8 cellular contexts compared by ENCODE assay signal in the genomic region with DNA sequence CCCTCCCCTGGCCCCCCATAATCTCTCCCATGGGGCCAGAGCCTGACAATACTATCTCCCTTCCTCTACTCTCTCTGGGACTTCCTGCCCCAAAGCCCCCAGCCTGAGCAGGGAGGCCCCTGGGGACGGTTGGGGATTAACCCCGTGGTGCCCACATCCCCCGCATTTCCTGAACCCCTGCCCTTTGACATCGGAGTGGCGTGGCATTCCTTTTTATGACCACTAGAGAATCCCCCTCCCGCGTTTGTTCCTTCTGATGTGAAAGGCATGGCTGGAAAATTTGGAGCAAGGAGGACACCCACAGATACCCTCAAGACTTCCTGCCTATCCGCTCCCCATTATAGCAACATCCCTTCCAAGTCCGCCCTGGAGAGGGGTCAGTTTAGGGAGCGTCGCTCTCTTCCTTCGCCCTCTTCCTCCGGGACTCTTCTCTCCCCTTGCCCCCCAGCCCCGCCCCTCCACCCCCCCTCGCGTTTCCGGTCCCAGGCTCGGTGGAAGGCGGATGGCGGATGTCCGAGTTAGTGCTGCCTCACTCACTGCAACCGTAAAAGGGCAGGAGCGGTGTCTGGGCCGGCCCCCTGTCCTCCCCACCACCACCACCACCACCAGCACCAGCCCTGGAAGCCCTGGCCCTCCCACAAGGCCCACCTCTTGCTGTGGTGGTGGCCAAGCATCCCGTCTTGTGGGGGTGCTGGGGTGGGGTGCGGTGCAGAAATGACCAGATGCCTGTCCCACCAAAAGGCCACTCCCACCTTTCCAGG. TPM values are rescaled to one million over a fixed set of nuclear protein-coding genes. Genes with fewer than 3 reads are reported as not detected.
DNase-seq lines count a peak whose midpoint lies in the region; TF ChIP-seq lines count a peak whose summit lies in the region.

No MANE protein-coding gene starts in this region.

- BruUV-seq in PC-9 (replicated peaks; lab: Mats Ljungman, UMichigan) (no TSS peak), mammary epithelial cell (replicated peaks; lab: Mats Ljungman, UMichigan) (no TSS peak)

- dilution Hi-C loops in mammary epithelial cell (cut with HindIII; ENCODE audit: low sequenced_read_pairs): loop anchor here (5.0 kb wide), 3 partner anchors 48 to 183 kb away; partner anchors contain the start of genes QPCTL and SNRPD2

- H3K4me2 ChIP-seq in GM23248 (ENCODE audit: unreplicated experiment) (peak overlapping the region; percentile 97), PC-9 (peak overlapping the region; percentile 99), mammary epithelial cell (ENCODE audit: insufficient read depth, low read depth, low read length) (peak overlapping the region; percentile 92)

- peak overlapping the region; percentile 90 for H3K27ac ChIP-seq in CD4-positive, alpha-beta memory T cell (ENCODE audit: low read depth, low read length)
- peak overlapping the region; percentile 22; the same call in 1 of the 2 replicates for H3K27ac ChIP-seq in GM23248
- H3K27ac ChIP-seq in PC-9: peak overlapping the region; percentile 95
- H3K27ac ChIP-seq in mammary epithelial cell (ENCODE audit: insufficient read depth, low read depth, low read length): peak overlapping the region; percentile 53

- POLR2A ChIA-PET in CD4-positive, alpha-beta memory T cell (lab: Charles Lee; ENCODE audit: partially characterized antibody): interaction anchor here (1.0 to 1.9 kb wide), 9 partner anchors 10 to 133 kb away, joined by 3 to 9 read pairs (median 5); partner anchors contain the start of genes OPA3 and RTN2
- POLR2A ChIA-PET in PC-9 (lab: Charles Lee; ENCODE audit: unreplicated experiment): interaction anchor here (0.6 kb wide), 1 partner anchor 107 kb away, joined by 3 read pairs; no protein-coding TSS in a partner anchor

- H3K4me1 Mint-ChIP-seq in CD4-positive, alpha-beta memory T cell: peaks cover 32 to 74% (median 47%) of the 10 kb centered on the region in 4 donors

- H3K36me3 ChIP-seq in CD4-positive, alpha-beta memory T cell (ENCODE audit: insufficient read depth, low read length): no peaks in the 10 kb centered on the region
- H3K36me3 ChIP-seq in GM23248 (ENCODE audit: low read depth) (no peaks in the 10 kb centered on the region), PC-9 (ENCODE audit: low read depth) (no peaks in the 10 kb centered on the region; the same call in 1 of the 2 replicates), mammary epithelial cell (ENCODE audit: insufficient read depth, low read length) (peaks cover 6% of the 10 kb centered on the region)

- peak overlapping the region; percentile 75 to 99 (median 93) for H3K27ac Mint-ChIP-seq in CD4-positive, alpha-beta memory T cell

- H3K9me3 ChIP-seq in CD4-positive, alpha-beta memory T cell (ENCODE audit: control insufficient read depth in 1 of 2, low read length in 2 of 2): no peaks in the 10 kb centered on the region
- H3K9me3 ChIP-seq in GM23248 (ENCODE audit: low read depth): no peaks in the 10 kb centered on the region
- no peaks in the 10 kb centered on the region for H3K9me3 ChIP-seq in PC-9 (ENCODE audit: insufficient read depth, low read depth)
- no peaks in the 10 kb centered on the region for H3K9me3 ChIP-seq in mammary epithelial cell (replicated peaks; ENCODE audit: insufficient read depth, low read length)

- H3K4me3 ChIP-seq in CD4-positive, alpha-beta memory T cell (ENCODE audit: low read length in 2 of 2): peak overlapping the region; percentile 48 to 95
- H3K4me3 ChIP-seq in GM23248: peak overlapping the region; percentile 99
- peak overlapping the region; percentile 97 for H3K4me3 ChIP-seq in PC-9
- peak overlapping the region; percentile 78 to 95 (median 90) for H3K4me3 ChIP-seq in mammary epithelial cell (replicated peaks in 1 of 3; ENCODE audit: insufficient read depth in 1 of 3, low read depth in 2 of 3, low read length in 3 of 3)

- H2AFZ ChIP-seq in GM23248 (peak overlapping the region; percentile 59; the same call in 1 of the 2 replicates), PC-9 (peak overlapping the region; percentile 50; the same call in 1 of the 2 replicates), mammary epithelial cell (ENCODE audit: low read depth, low read length) (no peak overlapping the region)

- peaks cover 16% of the 10 kb centered on the region for H3F3A ChIP-seq in GM23248 (ENCODE audit: insufficient read depth)
- H3F3A ChIP-seq in PC-9 (ENCODE audit: insufficient read depth, low read depth): peaks cover 42% of the 10 kb centered on the region

- no peaks in the 10 kb centered on the region for H3K27me3 Mint-ChIP-seq in CD4-positive, alpha-beta memory T cell

- H3K9ac ChIP-seq in GM23248: peak overlapping the region; percentile 86
- peak overlapping the region; percentile 74 for H3K9ac ChIP-seq in mammary epithelial cell (ENCODE audit: insufficient read depth, low read length)

- no peaks in the 10 kb centered on the region for H4K20me1 ChIP-seq in GM23248 (ENCODE audit: insufficient read depth)
- peaks cover 43% of the 10 kb centered on the region for H4K20me1 ChIP-seq in PC-9 (ENCODE audit: insufficient read depth)
- H4K20me1 ChIP-seq in mammary epithelial cell (ENCODE audit: insufficient read depth, low read length): no peaks in the 10 kb centered on the region

- no peaks in the 10 kb centered on the region for H3K27me3 ChIP-seq in CD4-positive, alpha-beta memory T cell (ENCODE audit: insufficient read depth, low read length)
- H3K27me3 ChIP-seq in GM23248 (replicated peaks; ENCODE audit: insufficient read depth) (no peaks in the 10 kb centered on the region), PC-9 (ENCODE audit: insufficient read depth, low read depth) (no peaks in the 10 kb centered on the region), mammary epithelial cell (ENCODE audit: insufficient read depth, low read length) (no peaks in the 10 kb centered on the region)

- peaks cover 0 to 2% (median 0%) of the 10 kb centered on the region in 8 donors for H3K9me3 Mint-ChIP-seq in CD4-positive, alpha-beta memory T cell

- CTCF ChIA-PET in CD4-positive, alpha-beta memory T cell (lab: Charles Lee; ENCODE audit: partially characterized antibody): interaction anchor here (1.2 to 1.6 kb wide), 2 partner anchors 49 to 133 kb away, joined by 4 read pairs; no protein-coding TSS in a partner anchor
- CTCF ChIA-PET in PC-9 (lab: Charles Lee) (interaction anchor here (0.6 to 0.7 kb wide), 2 partner anchors 13 to 56 kb away, joined by 3 read pairs; no protein-coding TSS in a partner anchor), mammary epithelial cell (lab: Charles Lee; ENCODE audit: low non-redundant PET) (no interaction called here)

- DNase-seq in CD4-positive, alpha-beta memory T cell: no peak
- peak; percentile 69 for DNase-seq in GM23248
- peak in 1 of 2 experiments; percentile 50 for DNase-seq in PC-9
- no peak for DNase-seq in mammary epithelial cell
- DNase-seq in islet precursor cell: peak; percentile 94
- DNase-seq in stimulated activated CD8-positive, alpha-beta memory T cell treated with anti-CD3 and anti-CD28 coated beads, Interleukin-4, amount 100 ng/mL, for 48 hours: peak; percentile 69
- no peak for DNase-seq in DMS153 treated with DMSO at 0.1 percent for 48 hours (lab: John Stamatoyannopoulos, UW; ENCODE audit: unreplicated experiment)
- no peak for DNase-seq in middle frontal gyrus (ENCODE audit: extremely low spot score, low spot score)

- H3K9me2 ChIP-seq in GM23248 (ENCODE audit: insufficient read depth) (no peaks in the 10 kb centered on the region), PC-9 (ENCODE audit: insufficient read depth) (no peaks in the 10 kb centered on the region)

- in situ Hi-C loops in GM23248 (cut with MboI) (no loop called here), mammary epithelial cell (cut with MboI; ENCODE audit: low sequenced_read_pairs in 2 of 2) (no loop called here)

- H3K4me3 Mint-ChIP-seq in CD4-positive, alpha-beta memory T cell: peak overlapping the region; percentile 87 to 97 (median 95)

- peaks cover 68% of the 10 kb centered on the region for H3K79me2 ChIP-seq in GM23248 (ENCODE audit: insufficient read depth)
- peaks cover 77% of the 10 kb centered on the region for H3K79me2 ChIP-seq in PC-9 (ENCODE audit: low read depth)
- H3K79me2 ChIP-seq in mammary epithelial cell (ENCODE audit: insufficient read depth, low read length): peaks cover 75% of the 10 kb centered on the region

- no peak for TF ChIP-seq CTCF in PC-9 (conservative IDR thresholded peaks at IDR 0.05)
- no peak for TF ChIP-seq CTCF in mammary epithelial cell (conservative IDR thresholded peaks at IDR 0.05 in 1 of 2, IDR thresholded peaks at IDR 0.05 in 1 of 2; ENCODE audit: extremely low read depth in 1 of 2, insufficient read depth in 1 of 2, low read depth in 1 of 2, low read length in 2 of 2)

- intact Hi-C loops in CD4-positive, alpha-beta memory T cell (cut with micrococcal nuclease): no loop called here
- intact Hi-C loops in PC-9 (cut with micrococcal nuclease; ENCODE audit: unreplicated experiment) (loop anchor here (5.0 kb wide), 1 partner anchor 133 kb away; no protein-coding TSS in a partner anchor), mammary epithelial cell (cut with micrococcal nuclease) (loop anchor here (2.0 to 5.0 kb wide), 2 partner anchors 14 to 133 kb away; no protein-coding TSS in a partner anchor)

- H3K4me1 ChIP-seq in CD4-positive, alpha-beta memory T cell (ENCODE audit: insufficient read depth, low read length): peaks cover 57% of the 10 kb centered on the region
- H3K4me1 ChIP-seq in GM23248 (ENCODE audit: insufficient read depth) (peaks cover 15% of the 10 kb centered on the region), PC-9 (replicated peaks; ENCODE audit: insufficient read depth) (peaks cover 37% of the 10 kb centered on the region), mammary epithelial cell (ENCODE audit: insufficient read depth, low read length) (peaks cover 22% of the 10 kb centered on the region)

- 2% methylated on average over 17 to 26 of the region's 26 CpGs for WGBS in GM23248 (ENCODE audit: low coverage in 1 of 2, low lambda C conversion rate in 2 of 2, missing lambda C conversion rate in 2 of 2), 2 experiments
- WGBS in mammary epithelial cell (ENCODE audit: low coverage, missing lambda C conversion rate): 2% methylated on average over 12 of the region's 26 CpGs

- H3K36me3 Mint-ChIP-seq in CD4-positive, alpha-beta memory T cell: peaks cover 0 to 17% of the 10 kb centered on the region in 2 donors

RNA-seq across cellular contexts. Expression of gene VASP, which starts 1.8 kb away (rescaled TPM):
- total RNA-seq in CD4-positive, alpha-beta memory T cell: 10 to 100 TPM; 89.8 to 92.8 TPM
- polyA plus RNA-seq in CD4-positive, alpha-beta memory T cell: 10 to 100 TPM; 49.1 to 53.4 TPM
- 108 and 135 TPM in 2 replicates for total RNA-seq in GM23248 (2014; rRNA removed; shearing (Covaris generic))
- polyA plus RNA-seq in GM23248 (2016; fragmentation: Nextera tagmentation; extraction: Ambion mirVana) (31.9 and 32.6 TPM in 2 replicates), mammary epithelial cell (93.9 TPM)
- total RNA-seq in PC-9 (2021) (123 and 155 TPM in 2 replicates), mammary epithelial cell (100 to 1,000 TPM; 160 to 201 TPM)
- 122 TPM for polyA minus RNA-seq in mammary epithelial cell

RNA-seq across cellular contexts. Expression of gene PPM1N, which starts 10.9 kb away (rescaled TPM):
- 1 to 10 TPM; 5.8 to 7.9 TPM for total RNA-seq in CD4-positive, alpha-beta memory T cell
- polyA plus RNA-seq in CD4-positive, alpha-beta memory T cell: 1 to 10 TPM; 3.7 to 4.0 TPM
- 0.32 TPM in 1 of 2 replicates, not detected in the other for total RNA-seq in GM23248 (2014; rRNA removed; shearing (Covaris generic))
- 0.33 and 0.63 TPM in 2 replicates for polyA plus RNA-seq in GM23248 (2016; fragmentation: Nextera tagmentation; extraction: Ambion mirVana)
- 5.0 and 9.5 TPM in 2 replicates for total RNA-seq in PC-9 (2021)
- total RNA-seq in mammary epithelial cell: 1 to 10 TPM; 1.3 to 2.1 TPM
- polyA plus RNA-seq in mammary epithelial cell: 2.3 TPM
- not detected for polyA minus RNA-seq in mammary epithelial cell

RNA-seq across cellular contexts. Expression of gene RTN2, which starts 12.3 kb away (rescaled TPM):
- 1 to 10 TPM in 1 of 2 experiments, under 1 TPM in 1; 0.14 to 1.1 TPM for total RNA-seq in CD4-positive, alpha-beta memory T cell
- under 1 TPM in 1 of 2 donors, not detected in 1; 0.48 TPM for polyA plus RNA-seq in CD4-positive, alpha-beta memory T cell
- 14.8 and 19.6 TPM in 2 replicates for total RNA-seq in GM23248 (2014; rRNA removed; shearing (Covaris generic))
- 7.8 and 8.2 TPM in 2 replicates for polyA plus RNA-seq in GM23248 (2016; fragmentation: Nextera tagmentation; extraction: Ambion mirVana)
- 49.6 and 50.1 TPM in 2 replicates for total RNA-seq in PC-9 (2021)
- 10 to 100 TPM; 11.0 to 16.9 TPM for total RNA-seq in mammary epithelial cell
- 11.5 TPM for polyA plus RNA-seq in mammary epithelial cell
- polyA minus RNA-seq in mammary epithelial cell: 11.9 TPM

RNA-seq across cellular contexts. Expression of gene FOSB, which starts 41.3 kb away (rescaled TPM):
- total RNA-seq in CD4-positive, alpha-beta memory T cell: 1 to 10 TPM; 4.2 to 4.7 TPM
- 10 to 100 TPM; 12.5 to 17.1 TPM for polyA plus RNA-seq in CD4-positive, alpha-beta memory T cell
- 11.9 and 16.1 TPM in 2 replicates for total RNA-seq in GM23248 (2014; rRNA removed; shearing (Covaris generic))
- polyA plus RNA-seq in GM23248 (2016; fragmentation: Nextera tagmentation; extraction: Ambion mirVana) (4.8 and 8.3 TPM in 2 replicates), mammary epithelial cell (2.6 TPM)
- total RNA-seq in PC-9 (2021) (7.9 and 16.5 TPM in 2 replicates), mammary epithelial cell (10 to 100 TPM in 1 of 2 donors, 1 to 10 TPM in 1; 1.8 to 49.1 TPM)
- polyA minus RNA-seq in mammary epithelial cell: 27.0 TPM

Comparison
In these comparisons a context has a peak if more than half of its experiments do, and no peak if none do; other contexts are left out.
1. DNase-seq: peak in GM23248 (single experiment), islet precursor cell (single experiment) and stimulated activated CD8-positive, alpha-beta memory T cell treated with anti-CD3 and anti-CD28 coated beads, Interleukin-4, amount 100 ng/mL, for 48 hours (single experiment); none in CD4-positive, alpha-beta memory T cell (0 of 5), mammary epithelial cell (single experiment), DMS153 treated with DMSO at 0.1 percent for 48 hours (single experiment) and middle frontal gyrus (single experiment).
2. H3K27ac ChIP-seq: peak in every context shown above with its lines; median percentile 95 in PC-9; 90 in CD4-positive, alpha-beta memory T cell; 53 in mammary epithelial cell; 22 in GM23248.
3. Peak in every context shown above with its lines, with median percentiles within 50 percentile points of each other: H3K4me3 ChIP-seq and H3K4me2 ChIP-seq.